In genomic region chr10:5575482-5576153, GRCh38 we compare ENCODE assay signal across 11 cellular contexts. TPM values are rescaled to one million over a fixed set of nuclear protein-coding genes. Genes with fewer than 3 reads are reported as not detected.
DNase-seq lines count a peak whose midpoint lies in the region; TF ChIP-seq lines count a peak whose summit lies in the region.
"Had no signal": no experiment of that assay in that cellular context is flagged by ENCODE, and none has a peak within 500 bp of the region (broad histone marks: within the 10 kb centered on the region; RNA-seq: fewer than 3 reads in every experiment).

No MANE protein-coding gene starts in this region.

- peaks cover 20% of the 10 kb centered on the region for H3K4me1 Mint-ChIP-seq in MCF 10A (ENCODE audit: insufficient read depth, unreplicated experiment)
- peaks cover 55% of the 10 kb centered on the region for H3K4me1 Mint-ChIP-seq in nephron progenitor cell

- no peak overlapping the region for H3K27ac ChIP-seq in HEK293 (ENCODE audit: extremely low read depth, low read depth, low read length)
- H3K27ac ChIP-seq: coronary artery, neural progenitor cell had no signal

- H3K27ac Mint-ChIP-seq in MCF 10A (ENCODE audit: low read depth, unreplicated experiment) (no peak overlapping the region), nephron progenitor cell (peak overlapping the region; percentile 82)

- no peaks in the 10 kb centered on the region for H3K36me3 ChIP-seq in HEK293 (ENCODE audit: control insufficient read depth in 2 of 2, insufficient read depth in 1 of 2, low read length in 2 of 2)
- H3K36me3 ChIP-seq: neural progenitor cell had no signal

- no peaks in the 10 kb centered on the region for H3K9me3 Mint-ChIP-seq in MCF 10A (ENCODE audit: unreplicated experiment)
- H3K9me3 Mint-ChIP-seq in nephron progenitor cell: peaks cover 3% of the 10 kb centered on the region

- DNase-seq in CD1c-positive myeloid dendritic cell (ENCODE audit: extremely low spot score): peak; percentile 57
- DNase-seq in MCF 10A (ENCODE audit: unreplicated experiment): peak; percentile 49
- DNase-seq in nephron progenitor cell: no peak
- no peak for DNase-seq in HUDEP-2 (lab: John Stamatoyannopoulos, UW; ENCODE audit: unreplicated experiment in 76 of 76)
- DNase-seq in NCI-H2196 treated with DMSO at 0.1 percent for 48 hours (lab: John Stamatoyannopoulos, UW; ENCODE audit: unreplicated experiment): no peak
- no peak for DNase-seq in COLO829 (ENCODE audit: low spot score)
- DNase-seq: NCI-H1694, SW 1271 had no signal

- no peak for TF ChIP-seq CTCF in HEK293 (tag by site-specific recombination; IDR thresholded peaks at IDR 0.05)
- no peak for TF ChIP-seq CTCF in MCF 10A (IDR thresholded peaks at IDR 0.05; ENCODE audit: unreplicated experiment)
- TF ChIP-seq CTCF in nephron progenitor cell (IDR thresholded peaks at IDR 0.05): no peak

- POLR2A ChIA-PET in HEK293 (lab: Yijun Ruan, JAX) (no interaction called here), MCF 10A (lab: Yijun Ruan, JAX) (interaction anchor here (0.5 to 0.7 kb wide), 2 partner anchors 26 to 79 kb away, joined by 4 read pairs; no protein-coding TSS in a partner anchor)

- 0 out of 2 replicates have a peak, but pooled peaks cover 3% of the 10 kb centered on the region for H3K4me1 ChIP-seq in HEK293 (ENCODE audit: control insufficient read depth, insufficient read depth, low read length)

- H3K27me3 Mint-ChIP-seq in MCF 10A (ENCODE audit: insufficient read depth, unreplicated experiment) (no peaks in the 10 kb centered on the region), nephron progenitor cell (ENCODE audit: low read depth, poor library complexity) (peaks cover 5% of the 10 kb centered on the region)

- intact Hi-C loops in MCF 10A (cut with micrococcal nuclease): no loop called here

- no TSS peak for BruUV-seq in MCF 10A (replicated peaks; lab: Mats Ljungman, UMichigan)

- no peaks in the 10 kb centered on the region for H3K36me3 Mint-ChIP-seq in MCF 10A (ENCODE audit: insufficient read depth, unreplicated experiment)
- peaks cover 3% of the 10 kb centered on the region for H3K36me3 Mint-ChIP-seq in nephron progenitor cell (ENCODE audit: low read depth)

- H3K4me3 ChIP-seq in HEK293 (ENCODE audit: low read depth, low read length): no peak overlapping the region
- H3K4me3 ChIP-seq: coronary artery, neural progenitor cell had no signal

- CTCF ChIA-PET in HEK293 (lab: Yijun Ruan, JAX) (interaction anchor here (0.6 to 1.2 kb wide), 2 partner anchors 12 to 77 kb away, joined by 3 to 4 read pairs; no protein-coding TSS in a partner anchor), MCF 10A (lab: Yijun Ruan, JAX) (no interaction called here)

- no peaks in the 10 kb centered on the region for H3K9me3 ChIP-seq in HEK293 (ENCODE audit: control insufficient read depth, insufficient read depth, low read depth, low read length)

- H3K4me3 Mint-ChIP-seq in MCF 10A (ENCODE audit: unreplicated experiment) (no peak overlapping the region), nephron progenitor cell (no peak overlapping the region)
- H3K4me3 Mint-ChIP-seq: neural progenitor cell had no signal

TF ChIP-seq in HEK293, 187 proteins besides CTCF, POLR2A, EP300 and RAD21 (continues in another document):
- TF ChIP-seq ZNF792 (tag by site-specific recombination; IDR thresholded peaks at IDR 0.05) (no peak), HOXA7 (CRISPR knock-in tag; IDR thresholded peaks at IDR 0.05; ENCODE audit: borderline replicate concordance) (no peak), ZNF184 (tag by site-specific recombination; IDR thresholded peaks at IDR 0.05) (no peak), ZNF10 (tag by site-specific recombination; IDR thresholded peaks at IDR 0.05) (peak; percentile 82), ZFP69B (tag by site-specific recombination; IDR thresholded peaks at IDR 0.05) (peak; percentile 70), ZNF398 (tag by site-specific recombination; IDR thresholded peaks at IDR 0.05) (no peak), ZNF433 (tag by site-specific recombination; IDR thresholded peaks at IDR 0.05; ENCODE audit: low read depth) (no peak), GLIS1 (tag by site-specific recombination; IDR thresholded peaks at IDR 0.05) (peak; percentile 90), ZNF341 (tag by site-specific recombination; IDR thresholded peaks at IDR 0.05; ENCODE audit: low read depth) (peak; percentile 25; the same call in 1 of the 2 replicates), ZSCAN5A (tag by site-specific recombination; IDR thresholded peaks at IDR 0.05) (no peak), ZNF660 (tag by site-specific recombination; IDR thresholded peaks at IDR 0.05) (no peak), HIC1 (tag by site-specific recombination; IDR thresholded peaks at IDR 0.05) (0 out of 2 replicates have a peak, but pooled peaks have one; percentile 16), ZIC2 (tag by site-specific recombination; IDR thresholded peaks at IDR 0.05) (no peak), ZBTB6 (tag by site-specific recombination; IDR thresholded peaks at IDR 0.05) (no peak), ZNF560 (tag by site-specific recombination; IDR thresholded peaks at IDR 0.05; ENCODE audit: borderline replicate concordance) (no peak), ZBTB26 (tag by site-specific recombination; optimal IDR thresholded peaks at IDR 0.05) (no peak), ZNF37A (tag by site-specific recombination; IDR thresholded peaks at IDR 0.05) (no peak), ZNF114 (tag by site-specific recombination; IDR thresholded peaks at IDR 0.05) (no peak)

RNA-seq across cellular contexts. Expression of gene CALML3, which starts 50.9 kb away (rescaled TPM):
- total RNA-seq in MCF 10A (2022): 0.25 and 0.75 TPM in 2 replicates

Comparison
In these comparisons a context has a peak if more than half of its experiments do, and no peak if none do; other contexts are left out.
1. DNase-seq: peak in CD1c-positive myeloid dendritic cell (single experiment) and MCF 10A (single experiment); none in nephron progenitor cell (single experiment), HUDEP-2 (0 of 76), NCI-H2196 treated with DMSO at 0.1 percent for 48 hours (single experiment) and COLO829 (single experiment).